ENCODE assay signal across 8 cellular contexts in genomic region chr3:24494616-24495333, GRCh38. TPM values are rescaled to one million over a fixed set of nuclear protein-coding genes. Genes with fewer than 3 reads are reported as not detected.
A peak's percentile ranks its signal among the peaks of the same experiment; 100 is the strongest.
DNase-seq lines count a peak whose midpoint lies in the region; ATAC-seq lines count a peak whose summit lies in the region.

Gene THRB, minus strand, starts transcription at chr3:24494850.

- H3K4me1 Mint-ChIP-seq in activated CD4-positive, alpha-beta T cell treated with anti-CD3 and anti-CD28 coated beads, Interleukin-2, amount 10 ng/mL, durations not matched to agents 7 days and 5 days = peaks cover 1% of the 10 kb centered on the region
- H3K4me1 Mint-ChIP-seq in activated naive CD8-positive, alpha-beta T cell treated with anti-CD3 and anti-CD28 coated beads, Interleukin-2, amount 10 ng/mL, durations not matched to agents 7 days and 5 days = peaks cover 2% of the 10 kb centered on the region

- no peaks in the 10 kb centered on the region for H3K9me3 Mint-ChIP-seq in activated CD4-positive, alpha-beta T cell treated with anti-CD3 and anti-CD28 coated beads, Interleukin-2, amount 10 ng/mL, durations not matched to agents 7 days and 5 days
- no peaks in the 10 kb centered on the region for H3K9me3 Mint-ChIP-seq in activated naive CD8-positive, alpha-beta T cell treated with anti-CD3 and anti-CD28 coated beads, Interleukin-2, amount 10 ng/mL, durations not matched to agents 7 days and 5 days

- peak within 1 kb of the TSS; percentile 27 for H3K4me3 Mint-ChIP-seq in activated CD4-positive, alpha-beta T cell treated with anti-CD3 and anti-CD28 coated beads, Interleukin-2, amount 10 ng/mL, durations not matched to agents 7 days and 5 days
- H3K4me3 Mint-ChIP-seq in activated naive CD8-positive, alpha-beta T cell treated with anti-CD3 and anti-CD28 coated beads, Interleukin-2, amount 10 ng/mL, durations not matched to agents 7 days and 5 days = peak within 1 kb of the TSS; percentile 44

- DNase-seq in activated CD4-positive, alpha-beta T cell treated with anti-CD3 and anti-CD28 coated beads, Interleukin-2, amount 10 ng/mL, durations not matched to agents 7 days and 5 days = no peak
- DNase-seq in activated CD4-positive, alpha-beta T cell treated with anti-CD3 and anti-CD28 coated beads for 4 hours = no peak
- DNase-seq in HK-2 (ENCODE audit: unreplicated experiment) (peak; percentile 80), cardiac septum (ENCODE audit: low spot score) (peak; percentile 86), nucleus accumbens (lab: John Stamatoyannopoulos, UW) (peak in 52 of 56 donors; percentile 5 to 85 (median 54)), Kasumi-1 (lab: John Stamatoyannopoulos, UW) (no peak), foreskin melanocyte (no peak)
- peak; percentile 30 for DNase-seq in activated naive CD8-positive, alpha-beta T cell treated with anti-CD3 and anti-CD28 coated beads, Interleukin-2, amount 10 ng/mL, durations not matched to agents 7 days and 5 days

- no peak within 1 kb of the TSS for H3K27ac Mint-ChIP-seq in activated CD4-positive, alpha-beta T cell treated with anti-CD3 and anti-CD28 coated beads, Interleukin-2, amount 10 ng/mL, durations not matched to agents 7 days and 5 days
- H3K27ac Mint-ChIP-seq in activated naive CD8-positive, alpha-beta T cell treated with anti-CD3 and anti-CD28 coated beads, Interleukin-2, amount 10 ng/mL, durations not matched to agents 7 days and 5 days = no peak within 1 kb of the TSS

- ATAC-seq in activated naive CD8-positive, alpha-beta T cell treated with anti-CD3 and anti-CD28 coated beads, Interleukin-2, amount 10 ng/mL, durations not matched to agents 7 days and 5 days (ENCODE audit: low read depth) = no peak

- POLR2A ChIA-PET in activated CD4-positive, alpha-beta T cell treated with anti-CD3 and anti-CD28 coated beads, Interleukin-2, amount 10 ng/mL, durations not matched to agents 7 days and 5 days (lab: Charles Lee) = no interaction called here
- POLR2A ChIA-PET in activated naive CD8-positive, alpha-beta T cell treated with anti-CD3 and anti-CD28 coated beads, Interleukin-2, amount 10 ng/mL, durations not matched to agents 7 days and 5 days (lab: Charles Lee) = no interaction called here

- CTCF ChIA-PET in activated CD4-positive, alpha-beta T cell treated with anti-CD3 and anti-CD28 coated beads, Interleukin-2, amount 10 ng/mL, durations not matched to agents 7 days and 5 days (lab: Charles Lee) = no interaction called here

- peaks cover 52% of the 10 kb centered on the region for H3K27me3 Mint-ChIP-seq in activated CD4-positive, alpha-beta T cell treated with anti-CD3 and anti-CD28 coated beads, Interleukin-2, amount 10 ng/mL, durations not matched to agents 7 days and 5 days
- H3K27me3 Mint-ChIP-seq in activated naive CD8-positive, alpha-beta T cell treated with anti-CD3 and anti-CD28 coated beads, Interleukin-2, amount 10 ng/mL, durations not matched to agents 7 days and 5 days = peaks cover 56% of the 10 kb centered on the region

- intact Hi-C loops in cardiac septum (cut with DNase I) = loop anchor here (2.0 to 5.0 kb wide), 4 partner anchors 28 to 227 kb away; no protein-coding TSS in a partner anchor

- no peaks in the 10 kb centered on the region for H3K36me3 Mint-ChIP-seq in activated CD4-positive, alpha-beta T cell treated with anti-CD3 and anti-CD28 coated beads, Interleukin-2, amount 10 ng/mL, durations not matched to agents 7 days and 5 days (ENCODE audit: low read depth)
- H3K36me3 Mint-ChIP-seq in activated naive CD8-positive, alpha-beta T cell treated with anti-CD3 and anti-CD28 coated beads, Interleukin-2, amount 10 ng/mL, durations not matched to agents 7 days and 5 days = peaks cover 1% of the 10 kb centered on the region

RNA-seq across cellular contexts. Expression of gene THRB, which starts in this region (rescaled TPM):
- not detected for total RNA-seq in activated CD4-positive, alpha-beta T cell treated with anti-CD3 and anti-CD28 coated beads, Interleukin-2, amount 10 ng/mL, durations not matched to agents 7 days and 5 days
- total RNA-seq in activated naive CD8-positive, alpha-beta T cell treated with anti-CD3 and anti-CD28 coated beads, Interleukin-2, amount 10 ng/mL, durations not matched to agents 7 days and 5 days = not detected
- 27.2 TPM for total RNA-seq in cardiac septum

Comparison
In these comparisons a context has a peak if more than half of its experiments do, and no peak if none do; other contexts are left out.
1. RNA of gene THRB (total RNA-seq): 27.2 TPM in cardiac septum (single experiment); not detected in activated naive CD8-positive, alpha-beta T cell treated with anti-CD3 and anti-CD28 coated beads, Interleukin-2, amount 10 ng/mL, durations not matched to agents 7 days and 5 days and not detected in activated CD4-positive, alpha-beta T cell treated with anti-CD3 and anti-CD28 coated beads, Interleukin-2, amount 10 ng/mL, durations not matched to agents 7 days and 5 days; every median in the first group is over 10 times any median in the second.
2. Peak in DNase-seq in activated naive CD8-positive, alpha-beta T cell treated with anti-CD3 and anti-CD28 coated beads, Interleukin-2, amount 10 ng/mL, durations not matched to agents 7 days and 5 days; RNA of the gene not detected or under 1 TPM.
3. DNase-seq: peak in HK-2 (single experiment), cardiac septum (single experiment) and nucleus accumbens (52 of 56); none in activated CD4-positive, alpha-beta T cell treated with anti-CD3 and anti-CD28 coated beads, Interleukin-2, amount 10 ng/mL, durations not matched to agents 7 days and 5 days (single experiment), activated CD4-positive, alpha-beta T cell treated with anti-CD3 and anti-CD28 coated beads for 4 hours (0 of 2), Kasumi-1 (0 of 2) and foreskin melanocyte (single experiment).